10 cellular contexts compared by ENCODE assay signal in the genomic region with DNA sequence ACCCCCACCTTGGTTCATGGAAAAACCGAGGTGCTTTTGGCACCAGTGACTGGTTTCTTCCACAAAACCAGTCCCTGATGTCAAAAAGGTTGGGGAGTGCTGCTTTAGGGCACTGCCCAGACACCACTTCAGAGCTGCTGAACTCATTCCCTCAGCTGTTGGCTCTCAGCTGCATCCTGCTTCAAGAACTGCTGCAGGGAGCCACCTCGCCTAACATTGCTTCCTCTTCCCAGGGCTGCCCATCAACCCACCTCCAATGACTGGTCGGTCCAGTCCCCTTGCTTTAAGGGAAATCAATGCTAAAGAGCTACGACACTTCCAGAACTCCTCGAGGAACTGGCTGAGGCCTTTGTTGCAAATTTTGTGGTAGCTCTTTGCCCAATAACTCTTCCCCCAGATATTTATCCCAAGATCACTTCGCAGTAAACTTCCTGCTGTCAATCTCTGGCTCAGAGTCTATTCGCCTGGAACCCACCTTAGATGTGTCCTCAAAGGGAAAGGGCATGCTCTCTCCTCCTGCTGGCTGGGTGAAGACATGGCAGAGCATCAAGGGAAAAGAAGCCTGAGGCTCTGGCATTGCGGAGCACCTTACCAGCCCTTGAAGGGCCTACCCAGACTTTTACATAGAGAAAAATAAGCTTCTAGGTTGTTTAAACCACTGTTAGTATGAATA. TPM values are rescaled to one million over a fixed set of nuclear protein-coding genes. Genes with fewer than 3 reads are reported as not detected.
DNase-seq lines count a peak whose midpoint lies in the region; ATAC-seq and TF ChIP-seq lines count a peak whose summit lies in the region.
"Had no signal": no experiment of that assay in that cellular context is flagged by ENCODE, and none has a peak within 500 bp of the region (broad histone marks: within the 10 kb centered on the region; RNA-seq: fewer than 3 reads in every experiment).

No MANE protein-coding gene starts in this region.

- no peaks in the 10 kb centered on the region for H3K36me3 Mint-ChIP-seq in endothelial cell (ENCODE audit: low read depth, unreplicated experiment)
- H3K36me3 Mint-ChIP-seq in stimulated activated memory B cell treated with anti-CD40 and anti-IgM and Interleukin-4, amounts not matched to agents 10 μg/mL and 1 μg/mL and 100 μg/mL, for 72 hours: no peaks in the 10 kb centered on the region
- no peaks in the 10 kb centered on the region for H3K36me3 Mint-ChIP-seq in activated T-helper 17 cell treated with anti-CD3 and anti-CD28 coated beads, Interleukin-2, amount 50 U/mL, for 72 hours (ENCODE audit: low read depth)

- ATAC-seq in stimulated activated naive CD8-positive, alpha-beta T cell treated with anti-CD3 and anti-CD28 coated beads, Interleukin-15, amount 100 ng/mL, for 72 hours: peak; percentile 57
- no peak for ATAC-seq in stimulated activated naive CD8-positive, alpha-beta T cell treated with anti-CD3 and anti-CD28 coated beads, Interleukin-15, Interleukin-2, amounts not matched to agents 100 U/mL and 50 U/mL, for 24 hours
- ATAC-seq in GM18505 (IDR thresholded peaks at IDR 0.05; ENCODE audit: unreplicated experiment): no peak
- no peak for ATAC-seq in stimulated activated memory B cell treated with anti-CD40 and anti-IgM and Interleukin-4, amounts not matched to agents 10 μg/mL and 1 μg/mL and 100 μg/mL, for 72 hours
- no peak for ATAC-seq in activated T-helper 17 cell treated with anti-CD3 and anti-CD28 coated beads, Interleukin-2, amount 50 U/mL, for 72 hours (replicated peaks)

- DNase-seq in stimulated activated naive CD8-positive, alpha-beta T cell treated with anti-CD3 and anti-CD28 coated beads, Interleukin-15, amount 100 ng/mL, for 72 hours: no peak
- DNase-seq in stimulated activated naive CD8-positive, alpha-beta T cell treated with anti-CD3 and anti-CD28 coated beads, Interleukin-15, Interleukin-2, amounts not matched to agents 100 U/mL and 50 U/mL, for 24 hours: no peak
- DNase-seq in NCI-H82 (lab: John Stamatoyannopoulos, UW) (peak; percentile 47), endothelial cell (ENCODE audit: low spot score) (peak; percentile 6), NCI-H1694 (lab: John Stamatoyannopoulos, UW) (no peak)
- DNase-seq: anterior cingulate cortex, heart right ventricle had no signal

- H3K4me1 Mint-ChIP-seq in stimulated activated naive CD8-positive, alpha-beta T cell treated with anti-CD3 and anti-CD28 coated beads, Interleukin-15, amount 100 ng/mL, for 72 hours: peaks cover 5% of the 10 kb centered on the region
- H3K4me1 Mint-ChIP-seq in endothelial cell (ENCODE audit: unreplicated experiment): peaks cover 3% of the 10 kb centered on the region
- H3K4me1 Mint-ChIP-seq in stimulated activated memory B cell treated with anti-CD40 and anti-IgM and Interleukin-4, amounts not matched to agents 10 μg/mL and 1 μg/mL and 100 μg/mL, for 72 hours: no peaks in the 10 kb centered on the region
- H3K4me1 Mint-ChIP-seq in activated T-helper 17 cell treated with anti-CD3 and anti-CD28 coated beads, Interleukin-2, amount 50 U/mL, for 72 hours: no peaks in the 10 kb centered on the region

- no peaks in the 10 kb centered on the region for H3K9me3 Mint-ChIP-seq in stimulated activated naive CD8-positive, alpha-beta T cell treated with anti-CD3 and anti-CD28 coated beads, Interleukin-15, amount 100 ng/mL, for 72 hours
- no peaks in the 10 kb centered on the region for H3K9me3 Mint-ChIP-seq in endothelial cell (ENCODE audit: unreplicated experiment)
- no peaks in the 10 kb centered on the region for H3K9me3 Mint-ChIP-seq in stimulated activated memory B cell treated with anti-CD40 and anti-IgM and Interleukin-4, amounts not matched to agents 10 μg/mL and 1 μg/mL and 100 μg/mL, for 72 hours
- H3K9me3 Mint-ChIP-seq in activated T-helper 17 cell treated with anti-CD3 and anti-CD28 coated beads, Interleukin-2, amount 50 U/mL, for 72 hours: no peaks in the 10 kb centered on the region

- no peak overlapping the region for H3K27ac Mint-ChIP-seq in stimulated activated naive CD8-positive, alpha-beta T cell treated with anti-CD3 and anti-CD28 coated beads, Interleukin-15, amount 100 ng/mL, for 72 hours
- no peak overlapping the region for H3K27ac Mint-ChIP-seq in endothelial cell (ENCODE audit: unreplicated experiment)
- H3K27ac Mint-ChIP-seq in stimulated activated memory B cell treated with anti-CD40 and anti-IgM and Interleukin-4, amounts not matched to agents 10 μg/mL and 1 μg/mL and 100 μg/mL, for 72 hours: no peak overlapping the region
- no peak overlapping the region for H3K27ac Mint-ChIP-seq in activated T-helper 17 cell treated with anti-CD3 and anti-CD28 coated beads, Interleukin-2, amount 50 U/mL, for 72 hours

- H3K4me3 Mint-ChIP-seq in stimulated activated naive CD8-positive, alpha-beta T cell treated with anti-CD3 and anti-CD28 coated beads, Interleukin-15, amount 100 ng/mL, for 72 hours: no peak overlapping the region
- no peak overlapping the region for H3K4me3 Mint-ChIP-seq in endothelial cell (ENCODE audit: unreplicated experiment)
- no peak overlapping the region for H3K4me3 Mint-ChIP-seq in stimulated activated memory B cell treated with anti-CD40 and anti-IgM and Interleukin-4, amounts not matched to agents 10 μg/mL and 1 μg/mL and 100 μg/mL, for 72 hours
- no peak overlapping the region for H3K4me3 Mint-ChIP-seq in activated T-helper 17 cell treated with anti-CD3 and anti-CD28 coated beads, Interleukin-2, amount 50 U/mL, for 72 hours

- no peak for TF ChIP-seq POLR2A in GM18505 (IDR thresholded peaks at IDR 0.05; ENCODE audit: borderline replicate concordance, extremely low read depth, insufficient read depth, insufficient read length)

- TF ChIP-seq CTCF in endothelial cell (IDR thresholded peaks at IDR 0.05; ENCODE audit: unreplicated experiment): no peak

- no peaks in the 10 kb centered on the region for H3K27me3 Mint-ChIP-seq in stimulated activated naive CD8-positive, alpha-beta T cell treated with anti-CD3 and anti-CD28 coated beads, Interleukin-15, amount 100 ng/mL, for 72 hours
- no peaks in the 10 kb centered on the region for H3K27me3 Mint-ChIP-seq in endothelial cell (ENCODE audit: unreplicated experiment)
- H3K27me3 Mint-ChIP-seq in stimulated activated memory B cell treated with anti-CD40 and anti-IgM and Interleukin-4, amounts not matched to agents 10 μg/mL and 1 μg/mL and 100 μg/mL, for 72 hours: no peaks in the 10 kb centered on the region
- H3K27me3 Mint-ChIP-seq in activated T-helper 17 cell treated with anti-CD3 and anti-CD28 coated beads, Interleukin-2, amount 50 U/mL, for 72 hours: no peaks in the 10 kb centered on the region

RNA-seq across cellular contexts. Expression of gene C1orf52, which starts 29.0 kb away (rescaled TPM):
- total RNA-seq in endothelial cell (ENCODE audit: unreplicated experiment): 37.7 TPM
- total RNA-seq in activated T-helper 17 cell treated with anti-CD3 and anti-CD28 coated beads, Interleukin-2, amount 50 U/mL, for 72 hours: 10 to 100 TPM; 16.9 to 19.1 TPM

RNA-seq across cellular contexts. Expression of gene SYDE2, which starts 29.6 kb away (rescaled TPM):
- total RNA-seq in endothelial cell (ENCODE audit: unreplicated experiment): 4.2 TPM
- total RNA-seq in activated T-helper 17 cell treated with anti-CD3 and anti-CD28 coated beads, Interleukin-2, amount 50 U/mL, for 72 hours: 1 to 10 TPM; 1.4 to 2.3 TPM

RNA-seq across cellular contexts. Expression of gene BCL10, which starts 46.0 kb away (rescaled TPM):
- total RNA-seq in endothelial cell (ENCODE audit: unreplicated experiment): 33.6 TPM
- 10 to 100 TPM; 28.3 to 63.7 TPM for total RNA-seq in activated T-helper 17 cell treated with anti-CD3 and anti-CD28 coated beads, Interleukin-2, amount 50 U/mL, for 72 hours

Comparison
In these comparisons a context has a peak if more than half of its experiments do, and no peak if none do; other contexts are left out.
1. DNase-seq: peak in NCI-H82 (single experiment) and endothelial cell (single experiment); none in stimulated activated naive CD8-positive, alpha-beta T cell treated with anti-CD3 and anti-CD28 coated beads, Interleukin-15, amount 100 ng/mL, for 72 hours (0 of 2), stimulated activated naive CD8-positive, alpha-beta T cell treated with anti-CD3 and anti-CD28 coated beads, Interleukin-15, Interleukin-2, amounts not matched to agents 100 U/mL and 50 U/mL, for 24 hours (single experiment) and NCI-H1694 (single experiment).